In the genomic region with DNA sequence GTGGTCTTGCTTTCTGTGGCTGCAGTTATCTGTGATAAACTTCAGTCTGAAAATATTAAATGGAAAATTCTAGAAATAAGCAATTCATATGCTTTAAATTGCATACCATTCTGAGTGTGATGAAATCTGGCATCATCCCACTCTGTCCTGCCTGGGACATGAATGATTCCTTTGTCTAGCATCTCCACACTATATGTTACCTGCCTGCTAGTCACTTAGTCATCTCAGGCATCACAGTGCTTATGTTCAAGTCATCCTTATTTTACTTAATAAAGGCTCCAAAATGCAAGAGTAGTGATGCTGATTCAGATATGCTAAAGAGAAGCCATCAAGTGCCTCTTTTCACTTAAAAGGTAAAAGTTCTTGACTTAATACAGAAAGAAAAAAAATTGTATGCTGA, we compare ENCODE assay signal across 30 cellular contexts. TPM values are rescaled to one million over a fixed set of nuclear protein-coding genes. Genes with fewer than 3 reads are reported as not detected.
"Had no signal": no experiment of that assay in that cellular context is flagged by ENCODE, and none has a peak within 500 bp of the region (broad histone marks: within the 10 kb centered on the region; RNA-seq: fewer than 3 reads in every experiment).

No MANE protein-coding gene starts in this region.

- H3K27me3 ChIP-seq: cardiac muscle cell, right atrium auricular region, stomach, thyroid gland, upper lobe of left lung, vagina had no signal

- H3K27ac ChIP-seq: cardiac muscle cell, heart right ventricle, left ventricle myocardium inferior, pancreas, psoas muscle, right atrium auricular region, stomach, thyroid gland, upper lobe of left lung, vagina, VCaP had no signal

- H3K4me3 ChIP-seq: cardiac muscle cell, heart right ventricle, left ventricle myocardium inferior, lung, pancreas, psoas muscle, right atrium auricular region, smooth muscle cell, stomach, thyroid gland, upper lobe of left lung, vagina had no signal

- H3K9me3 ChIP-seq: heart right ventricle, left ventricle myocardium inferior, pancreas, psoas muscle, right atrium auricular region, stomach, thyroid gland, upper lobe of left lung, vagina had no signal

- H3K4me1 ChIP-seq: left ventricle myocardium inferior, psoas muscle, right atrium auricular region, thyroid gland, upper lobe of left lung, vagina had no signal

- DNase-seq: activated CD4-positive, alpha-beta T cell treated with anti-CD3 and anti-CD28 coated beads for 4 hours; activated CD4-positive, alpha-beta T cell treated with anti-CD3 and anti-CD28 coated beads, Interleukin-2, amount 50 U/mL, for 4 hours; activated CD8-positive, alpha-beta memory T cell treated with anti-CD3 and anti-CD28 coated beads for 24 hours; activated effector memory CD4-positive, alpha-beta T cell treated with Interleukin-2 at 50 U/mL for 16 hours; activated naive CD4-positive, alpha-beta T cell treated with Interleukin-2 at 50 U/mL for 16 hours; anterior cingulate cortex; cerebellar nuclear complex; cortex of kidney; effector memory CD8-positive, alpha-beta T cell; foreskin melanocyte; heart right ventricle; left ventricle myocardium inferior; nephron progenitor cell; pancreas; psoas muscle; stimulated activated CD4-positive, alpha-beta T cell treated with anti-CD3 and anti-CD28 coated beads, Interleukin-1b, Interleukin-23, amount 100 ng/mL, for 48 hours; stimulated activated CD4-positive, alpha-beta T cell treated with anti-CD3 and anti-CD28 coated beads, Interleukin-4, amount 100 ng/mL, for 4 hours; stimulated activated CD8-positive, alpha-beta memory T cell treated with anti-CD3 and anti-CD28 coated beads, Interleukin-4, amount 100 ng/mL, for 48 hours; stomach; T-helper 9 cell; thyroid gland; upper lobe of left lung had no signal

- H3K36me3 ChIP-seq: cardiac muscle cell, heart right ventricle, left ventricle myocardium inferior, pancreas, right atrium auricular region, stomach, thyroid gland, upper lobe of left lung, vagina had no signal

- ATAC-seq: effector memory CD8-positive, alpha-beta T cell; esophagus mucosa; heart right ventricle; pancreas; psoas muscle; stimulated activated memory B cell treated with anti-CD40 and anti-IgM and Interleukin-4, amounts not matched to agents 10 μg/mL and 1 μg/mL and 100 μg/mL, for 72 hours had no signal

- H3K4me2 ChIP-seq: smooth muscle cell had no signal

RNA-seq across cellular contexts. Expression of a gene that starts 14.3 kb away (rescaled TPM):
- polyA plus RNA-seq: smooth muscle cell had no signal
